Comparison of ENCODE assay signal across 8 cellular contexts in genomic region chr13:24459234-24459633, GRCh38. TPM values are rescaled to one million over a fixed set of nuclear protein-coding genes. Genes with fewer than 3 reads are reported as not detected.
A peak's percentile ranks its signal among the peaks of the same experiment; 100 is the strongest.
DNase-seq lines count a peak whose midpoint lies in the region; ATAC-seq, FAIRE-seq and TF ChIP-seq lines count a peak whose summit lies in the region.

No MANE protein-coding gene starts in this region.

- H3K4me3 Mint-ChIP-seq in activated CD4-positive, alpha-beta memory T cell treated with anti-CD3 and anti-CD28 coated beads for 36 hours: no peak overlapping the region

- H3K27me3 ChIP-seq in WERI-Rb-1 (ENCODE audit: insufficient read depth, low read depth, severe bottlenecking) (no peaks in the 10 kb centered on the region), Karpas-422 (ENCODE audit: low read length) (no peaks in the 10 kb centered on the region)

- no peak overlapping the region for H2AFZ ChIP-seq in Karpas-422 (ENCODE audit: low read length)

- DNase-seq in GM12892 (ENCODE audit: insufficient read length) (no peak), myocyte (ENCODE audit: low read depth) (peak; percentile 48), WERI-Rb-1 (no peak), DMS153 (lab: John Stamatoyannopoulos, UW) (no peak), Karpas-422 (no peak)
- DNase-seq in activated CD4-positive, alpha-beta memory T cell treated with anti-CD3 and anti-CD28 coated beads for 36 hours: peak; percentile 31
- DNase-seq in stimulated activated naive CD4-positive, alpha-beta T cell (lab: John Stamatoyannopoulos, UW): no peak

- TF ChIP-seq CTCF in WERI-Rb-1 (IDR thresholded peaks at IDR 0.05; ENCODE audit: low read depth, low read length): no peak

- no peaks in the 10 kb centered on the region for H3K4me1 ChIP-seq in Karpas-422 (ENCODE audit: low read length)

- H3K36me3 ChIP-seq in WERI-Rb-1 (peaks cover 38% of the 10 kb centered on the region), Karpas-422 (ENCODE audit: insufficient read depth, low read length) (peaks cover 20% of the 10 kb centered on the region)

- H3K27me3 Mint-ChIP-seq in activated CD4-positive, alpha-beta memory T cell treated with anti-CD3 and anti-CD28 coated beads for 36 hours: no peaks in the 10 kb centered on the region

- peaks cover 27% of the 10 kb centered on the region for H3K36me3 Mint-ChIP-seq in activated CD4-positive, alpha-beta memory T cell treated with anti-CD3 and anti-CD28 coated beads for 36 hours

- no peaks in the 10 kb centered on the region for H3K9me2 ChIP-seq in Karpas-422 (replicated peaks; ENCODE audit: insufficient read depth, low read length)

- H3K9me3 Mint-ChIP-seq in activated CD4-positive, alpha-beta memory T cell treated with anti-CD3 and anti-CD28 coated beads for 36 hours: no peaks in the 10 kb centered on the region

- H3K27ac ChIP-seq in WERI-Rb-1 (no peak overlapping the region), Karpas-422 (ENCODE audit: low read length) (no peak overlapping the region)

- H3K4me1 Mint-ChIP-seq in activated CD4-positive, alpha-beta memory T cell treated with anti-CD3 and anti-CD28 coated beads for 36 hours (ENCODE audit: low read depth): peaks cover 20% of the 10 kb centered on the region

- peak; percentile 80 for ATAC-seq in GM21786 (IDR thresholded peaks at IDR 0.05; ENCODE audit: unreplicated experiment)

- no peak overlapping the region for H3K9ac ChIP-seq in Karpas-422 (ENCODE audit: low read length)

- peak overlapping the region; percentile 2 for H3K27ac Mint-ChIP-seq in activated CD4-positive, alpha-beta memory T cell treated with anti-CD3 and anti-CD28 coated beads for 36 hours

- no peak for TF ChIP-seq POLR2A in GM12892 (IDR thresholded peaks at IDR 0.05; ENCODE audit: low read depth, low read length)

- H3K4me2 ChIP-seq in Karpas-422 (ENCODE audit: low read depth, low read length, poor library complexity, severe bottlenecking): no peak overlapping the region

- H4K20me1 ChIP-seq in Karpas-422 (ENCODE audit: insufficient read depth, low read depth, low read length): no peaks in the 10 kb centered on the region

- POLR2A ChIA-PET in activated CD4-positive, alpha-beta memory T cell treated with anti-CD3 and anti-CD28 coated beads for 36 hours (lab: Charles Lee): interaction anchor here (1.1 kb wide), 1 partner anchor 47 kb away, joined by 3 read pairs; no protein-coding TSS in a partner anchor

- H3K79me2 ChIP-seq in Karpas-422 (ENCODE audit: low read length): no peaks in the 10 kb centered on the region

- intact Hi-C loops in activated CD4-positive, alpha-beta memory T cell treated with anti-CD3 and anti-CD28 coated beads for 36 hours (cut with micrococcal nuclease): loop anchor here (1.0 to 5.0 kb wide), 2 partner anchors 52 to 187 kb away; no protein-coding TSS in a partner anchor

- H3K9me3 ChIP-seq in WERI-Rb-1 (ENCODE audit: severe bottlenecking) (no peaks in the 10 kb centered on the region), Karpas-422 (ENCODE audit: low read length) (no peaks in the 10 kb centered on the region)

- H3K4me3 ChIP-seq in WERI-Rb-1 (ENCODE audit: low read depth, low read length) (no peak overlapping the region), Karpas-422 (ENCODE audit: low read length) (no peak overlapping the region)

- CTCF ChIA-PET in activated CD4-positive, alpha-beta memory T cell treated with anti-CD3 and anti-CD28 coated beads for 36 hours (lab: Charles Lee): interaction anchor here (1.1 kb wide), 1 partner anchor 210 kb away, joined by 3 read pairs; no protein-coding TSS in a partner anchor

- peak; percentile 40 for FAIRE-seq in GM12892 (lab: Jason Lieb, UNC)

RNA-seq across cellular contexts. Expression of gene PARP4, which starts 53.3 kb away (rescaled TPM):
- 32.9 TPM for polyA plus RNA-seq in GM12892 (2012; ENCODE audit: missing spikeins)
- 10 to 100 TPM; 20.7 to 22.2 TPM for total RNA-seq in activated CD4-positive, alpha-beta memory T cell treated with anti-CD3 and anti-CD28 coated beads for 36 hours
- total RNA-seq in myocyte: 33.0 and 38.2 TPM in 2 replicates
- 19.0 TPM for polyA plus RNA-seq in myocyte (2012)
- 23.1 and 33.0 TPM in 2 replicates for total RNA-seq in Karpas-422 (2014; rRNA removed; shearing (Covaris generic); ENCODE audit: low replicate concordance)

Comparison
In these comparisons a context has a peak if more than half of its experiments do, and no peak if none do; other contexts are left out.
1. DNase-seq: peak in activated CD4-positive, alpha-beta memory T cell treated with anti-CD3 and anti-CD28 coated beads for 36 hours (single experiment) and myocyte (single experiment); none in GM12892 (single experiment), WERI-Rb-1 (single experiment), DMS153 (single experiment), stimulated activated naive CD4-positive, alpha-beta T cell (0 of 6) and Karpas-422 (single experiment).